ENCODE assay signal across 23 cellular contexts in the genomic region with DNA sequence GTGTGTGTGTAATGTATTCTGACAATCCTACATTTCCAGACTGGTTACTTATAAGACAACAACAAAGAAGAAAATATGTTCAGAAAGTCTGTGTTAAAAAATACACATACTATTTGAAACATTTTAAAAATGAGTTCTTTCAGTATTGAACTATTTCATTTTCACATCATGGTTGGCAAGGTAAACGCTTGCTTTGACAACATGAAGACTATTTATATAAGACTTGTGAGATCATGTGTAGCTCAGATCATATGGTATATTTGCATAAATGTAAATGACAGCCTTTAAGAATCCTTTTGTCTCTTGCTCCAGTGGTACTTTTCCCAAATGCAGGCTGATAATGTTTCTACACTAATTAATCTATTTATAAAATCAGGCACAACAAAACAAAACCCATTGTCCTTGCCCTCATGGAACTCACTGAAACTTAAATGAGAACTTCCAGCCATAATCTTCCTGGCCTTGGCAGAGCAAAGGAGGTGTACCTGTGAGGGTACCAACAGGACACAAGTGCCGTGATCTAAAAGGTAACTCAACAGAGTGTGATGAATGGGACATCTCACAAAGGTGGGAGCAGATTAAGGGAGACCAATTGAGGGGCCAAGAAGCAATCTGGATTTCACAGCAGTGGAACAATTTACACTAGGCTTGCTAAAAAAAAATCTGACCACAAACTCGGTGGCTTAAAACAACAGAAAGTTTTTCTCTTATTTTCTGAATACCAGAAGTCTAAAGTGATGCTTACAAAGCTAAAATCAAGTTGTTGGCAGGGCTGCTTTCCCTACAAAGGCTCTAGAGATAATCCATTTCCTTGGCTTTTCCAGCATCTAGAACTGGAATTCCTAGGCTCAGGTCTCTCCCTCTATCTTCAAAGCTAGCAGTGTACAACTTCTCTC.
"Had no signal": no experiment of that assay in that cellular context is flagged by ENCODE, and none has a peak within 500 bp of the region (broad histone marks: within the 10 kb centered on the region; RNA-seq: fewer than 3 reads in every experiment).

No MANE protein-coding gene starts in this region.

- DNase-seq: activated CD4-positive, alpha-beta memory T cell treated with anti-CD3 and anti-CD28 coated beads for 36 hours; activated gamma-delta T cell treated with Interleukin-2 at 50 U/mL for 16 hours; activated T-cell treated with anti-CD3 and anti-CD28 coated beads for 4 hours; amniotic stem cell; body of pancreas; caudate nucleus; effector CD8-positive, alpha-beta T cell; esophagus squamous epithelium; foreskin fibroblast; natural killer cell; ovary; sigmoid colon; spleen; stimulated activated CD4-positive, alpha-beta T cell treated with anti-CD3 and anti-CD28 coated beads, Interleukin-4, amount 100 ng/mL, for 4 hours; T-helper 17 cell; testis had no signal

- H3K36me3 ChIP-seq: esophagus squamous epithelium, ovary, sigmoid colon, spleen had no signal

- H3K4me3 Mint-ChIP-seq: activated CD4-positive, alpha-beta memory T cell treated with anti-CD3 and anti-CD28 coated beads for 36 hours; activated naive CD8-positive, alpha-beta T cell; activated T-helper 1 cell treated with anti-CD3 and anti-CD28 coated beads, Interleukin-12 subunit alpha, Interleukin-12 subunit beta, Interleukin-2, Interleukin-4 antibody, amounts not matched to agents 30 ng/mL and 10 ng/mL and 1 ng/mL, durations not matched to agents 14 hours and 24 hours and 36 hours; natural killer cell; stimulated activated memory B cell treated with anti-CD40 and anti-IgM and Interleukin-4, amounts not matched to agents 10 μg/mL and 1 μg/mL and 100 μg/mL, for 72 hours; T-helper 17 cell; type B pancreatic cell had no signal

- H3K36me3 Mint-ChIP-seq: activated CD4-positive, alpha-beta memory T cell treated with anti-CD3 and anti-CD28 coated beads for 36 hours; activated naive CD8-positive, alpha-beta T cell; natural killer cell; stimulated activated memory B cell treated with anti-CD40 and anti-IgM and Interleukin-4, amounts not matched to agents 10 μg/mL and 1 μg/mL and 100 μg/mL, for 72 hours; type B pancreatic cell had no signal

- FAIRE-seq: endothelial cell of umbilical vein, TTC549 had no signal

- H3K27me3 Mint-ChIP-seq: stimulated activated memory B cell treated with anti-CD40 and anti-IgM and Interleukin-4, amounts not matched to agents 10 μg/mL and 1 μg/mL and 100 μg/mL, for 72 hours; type B pancreatic cell had no signal

- H3K4me3 ChIP-seq: body of pancreas, coronary artery, esophagus squamous epithelium, ovary, sigmoid colon, spleen, testis had no signal

- H3K27me3 ChIP-seq: body of pancreas, esophagus squamous epithelium, ovary, sigmoid colon, spleen, testis had no signal

- H3K9me3 ChIP-seq: body of pancreas, esophagus squamous epithelium, ovary, testis had no signal

- H3K4me1 ChIP-seq: body of pancreas, esophagus squamous epithelium, sigmoid colon, testis had no signal

- H3K4me1 Mint-ChIP-seq: natural killer cell; stimulated activated memory B cell treated with anti-CD40 and anti-IgM and Interleukin-4, amounts not matched to agents 10 μg/mL and 1 μg/mL and 100 μg/mL, for 72 hours; T-helper 17 cell had no signal

- H3K27ac ChIP-seq: body of pancreas, coronary artery, esophagus squamous epithelium, ovary, sigmoid colon, spleen, testis had no signal

- H3K27ac Mint-ChIP-seq: activated CD4-positive, alpha-beta memory T cell treated with anti-CD3 and anti-CD28 coated beads for 36 hours; activated naive CD8-positive, alpha-beta T cell; activated T-helper 1 cell treated with anti-CD3 and anti-CD28 coated beads, Interleukin-12 subunit alpha, Interleukin-12 subunit beta, Interleukin-2, Interleukin-4 antibody, amounts not matched to agents 30 ng/mL and 10 ng/mL and 1 ng/mL, durations not matched to agents 14 hours and 24 hours and 36 hours; natural killer cell; stimulated activated memory B cell treated with anti-CD40 and anti-IgM and Interleukin-4, amounts not matched to agents 10 μg/mL and 1 μg/mL and 100 μg/mL, for 72 hours; T-helper 17 cell; type B pancreatic cell had no signal
